ENCODE assay signal across 2 cellular contexts in genomic region chr2:217992061-217992460, GRCh38.
TF ChIP-seq lines count a peak whose summit lies in the region.

No MANE protein-coding gene starts in this region.

TF ChIP-seq in A549, 52 proteins besides CTCF, POLR2A, EP300 and RAD21 (continued from another document):
- TF ChIP-seq HES2 (IDR thresholded peaks at IDR 0.05) (no peak), FOSL2 (IDR thresholded peaks at IDR 0.05) (no peak), FOSL2 (CRISPR knock-in tag; IDR thresholded peaks at IDR 0.05) (no peak)
TF ChIP-seq in A549: peak in this region for 0.

TF ChIP-seq in HEK293, 187 proteins besides CTCF, POLR2A, EP300 and RAD21 (continued from another document):
- TF ChIP-seq EGR2 (tag by site-specific recombination; IDR thresholded peaks at IDR 0.05; ENCODE audit: low read depth), result peak; percentile 28; the same call in 1 of the 2 replicates
- no peak for TF ChIP-seq ZBTB44 (tag by site-specific recombination; IDR thresholded peaks at IDR 0.05)
- no peak for TF ChIP-seq SP2 (tag by site-specific recombination; IDR thresholded peaks at IDR 0.05)
- peak; percentile 36; the same call in 1 of the 2 replicates for TF ChIP-seq ZFHX2 (tag by site-specific recombination; conservative IDR thresholded peaks at IDR 0.05)
TF ChIP-seq in HEK293: peak in this region for 2.
